15 cellular contexts compared by ENCODE assay signal in genomic region chr17:8465381-8466158, GRCh38. TPM values are rescaled to one million over a fixed set of nuclear protein-coding genes. Genes with fewer than 3 reads are reported as not detected.
A peak's percentile ranks its signal among the peaks of the same experiment; 100 is the strongest.
DNase-seq lines count a peak whose midpoint lies in the region; ATAC-seq and TF ChIP-seq lines count a peak whose summit lies in the region.
"Had no signal": no experiment of that assay in that cellular context is flagged by ENCODE, and none has a peak within 500 bp of the region (broad histone marks: within the 10 kb centered on the region; RNA-seq: fewer than 3 reads in every experiment).

No MANE protein-coding gene starts in this region.

- H3K4me2 ChIP-seq in H9 (ENCODE audit: insufficient read depth, insufficient read length, low read length), result no peak overlapping the region

- no CpG with 5 or more reads among the region's 18 CpGs for WGBS in H9 (ENCODE audit: extremely low coverage, insufficient read length, low lambda C conversion rate)
- WGBS in esophagus, 2 donors, result 41 to 59% methylated on average over 18 of the region's 18 CpGs

- H4K8ac ChIP-seq in H9 (replicated peaks; ENCODE audit: insufficient read length, low read depth, low read length), result no peak overlapping the region

- H3K27ac Mint-ChIP-seq in H9, result peak overlapping the region in 2 of 3 experiments; percentile 31 to 37; a peak in 4 of 7 replicates
- H3K27ac Mint-ChIP-seq in osteocyte (ENCODE audit: unreplicated experiment), result peak overlapping the region; percentile 52
- H3K27ac Mint-ChIP-seq in activated CD8-positive, alpha-beta T cell treated with anti-CD3 and anti-CD28 coated beads, Interleukin-2, amount 10 ng/mL, durations not matched to agents 7 days and 5 days, result no peak overlapping the region
- H3K27ac Mint-ChIP-seq: stimulated activated naive CD8-positive, alpha-beta T cell treated with anti-CD3 and anti-CD28 coated beads, Interleukin-15, Interleukin-2, amounts not matched to agents 100 ng/mL and 50 ng/mL, for 24 hours had no signal

- H3K9ac ChIP-seq in H9 (ENCODE audit: extremely low read depth, insufficient read length, low read length), result no peak overlapping the region

- H2BK12ac ChIP-seq in H9 (ENCODE audit: insufficient read length, low read depth, low read length), result no peak overlapping the region

- H3K27ac ChIP-seq in H9 (ENCODE audit: insufficient read length, low read depth, low read length), result no peak overlapping the region
- H3K27ac ChIP-seq in RWPE1, result peak overlapping the region; percentile 79
- H3K27ac ChIP-seq in esophagus (ENCODE audit: low read depth in 2 of 2, low read length in 1 of 2), result peak overlapping the region; percentile 45 to 60

- H2BK120ac ChIP-seq in H9 (ENCODE audit: low read depth, low read length, poor library complexity, severe bottlenecking), result no peak overlapping the region

- no peaks in the 10 kb centered on the region for H3K23me2 ChIP-seq in H9 (ENCODE audit: insufficient read length, low read depth, low read length, poor library complexity, severe bottlenecking)

- H3K56ac ChIP-seq in H9 (ENCODE audit: insufficient read length, low read depth, low read length), result no peak overlapping the region

- no peak overlapping the region for H3K4ac ChIP-seq in H9 (ENCODE audit: low read depth, low read length)

- no peaks in the 10 kb centered on the region for H3K27me3 ChIP-seq in H9 (ENCODE audit: insufficient read depth, low read length)
- H3K27me3 ChIP-seq in esophagus (ENCODE audit: control insufficient read depth in 1 of 2, insufficient read depth in 2 of 2, low read length in 2 of 2), result no peaks in the 10 kb centered on the region

- no peak overlapping the region for H4K5ac ChIP-seq in H9 (ENCODE audit: insufficient read length, low read depth, low read length)

- no peaks in the 10 kb centered on the region for H3K27me3 Mint-ChIP-seq in H9 (ENCODE audit: low read depth)
- H3K27me3 Mint-ChIP-seq in osteocyte (ENCODE audit: unreplicated experiment), result no peaks in the 10 kb centered on the region
- no peaks in the 10 kb centered on the region for H3K27me3 Mint-ChIP-seq in activated CD8-positive, alpha-beta T cell treated with anti-CD3 and anti-CD28 coated beads, Interleukin-2, amount 10 ng/mL, durations not matched to agents 7 days and 5 days (ENCODE audit: low read depth)
- H3K27me3 Mint-ChIP-seq: stimulated activated naive CD8-positive, alpha-beta T cell treated with anti-CD3 and anti-CD28 coated beads, Interleukin-15, Interleukin-2, amounts not matched to agents 100 ng/mL and 50 ng/mL, for 24 hours had no signal

- no peaks in the 10 kb centered on the region for H3K79me2 ChIP-seq in H9 (ENCODE audit: insufficient read depth, low read length)

- no peaks in the 10 kb centered on the region for H4K20me1 ChIP-seq in H9 (ENCODE audit: control insufficient read depth, insufficient read depth, insufficient read length)

- DNase-seq in H9, result no peak
- DNase-seq in RWPE1 (ENCODE audit: low spot score), result peak; percentile 32
- no peak for DNase-seq in osteocyte (ENCODE audit: extremely low spot score, unreplicated experiment)
- DNase-seq in SIG-M5 (lab: John Stamatoyannopoulos, UW), result no peak
- no peak for DNase-seq in activated CD8-positive, alpha-beta T cell treated with anti-CD3 and anti-CD28 coated beads, Interleukin-2, amount 10 ng/mL, durations not matched to agents 7 days and 5 days
- DNase-seq in NCI-H2227 treated with DMSO at 0.1 percent for 48 hours (lab: John Stamatoyannopoulos, UW), result no peak
- no peak for DNase-seq in iPS-NIHi11 (ENCODE audit: low spot score)
- DNase-seq: activated CD4-positive, alpha-beta T cell treated with anti-CD3 and anti-CD28 coated beads for 48 hours; C1 segment of cervical spinal cord; foreskin melanocyte; NCI-H226; occipital lobe; SHP77 treated with DMSO at 0.1 percent for 48 hours had no signal

- no peak overlapping the region for H2BK15ac ChIP-seq in H9 (ENCODE audit: low read depth, low read length)

- peaks cover 16 to 32% of the 10 kb centered on the region in 2 donors for H3K36me3 ChIP-seq in esophagus (ENCODE audit: control insufficient read depth in 2 of 2, insufficient read depth in 2 of 2, low read length in 1 of 2)

- H2BK5ac ChIP-seq in H9 (ENCODE audit: insufficient read length, low read length), result no peak overlapping the region

- no peak overlapping the region for H3K4me3 Mint-ChIP-seq in H9
- H3K4me3 Mint-ChIP-seq in osteocyte (ENCODE audit: unreplicated experiment), result no peak overlapping the region
- no peak overlapping the region for H3K4me3 Mint-ChIP-seq in activated CD8-positive, alpha-beta T cell treated with anti-CD3 and anti-CD28 coated beads, Interleukin-2, amount 10 ng/mL, durations not matched to agents 7 days and 5 days
- H3K4me3 Mint-ChIP-seq: stimulated activated naive CD8-positive, alpha-beta T cell treated with anti-CD3 and anti-CD28 coated beads, Interleukin-15, Interleukin-2, amounts not matched to agents 100 ng/mL and 50 ng/mL, for 24 hours had no signal

- no peak overlapping the region for H2BK20ac ChIP-seq in H9 (ENCODE audit: low read depth, low read length, poor library complexity, severe bottlenecking)

- H3K18ac ChIP-seq in H9 (ENCODE audit: insufficient read length, low read depth, low read length), result no peak overlapping the region

- no peak for ATAC-seq in activated CD8-positive, alpha-beta T cell treated with anti-CD3 and anti-CD28 coated beads, Interleukin-2, amount 10 ng/mL, durations not matched to agents 7 days and 5 days

- H3T11ph ChIP-seq in H9 (ENCODE audit: low read length), result no peak overlapping the region

- H3K14ac ChIP-seq in H9 (ENCODE audit: insufficient read depth, low read length), result no peak overlapping the region; the same call in 1 of the 2 replicates

- H2AK5ac ChIP-seq in H9 (ENCODE audit: insufficient read length, low read length), result no peak overlapping the region

- H3K9me3 Mint-ChIP-seq in H9, result no peaks in the 10 kb centered on the region
- no peaks in the 10 kb centered on the region for H3K9me3 Mint-ChIP-seq in osteocyte (ENCODE audit: unreplicated experiment)
- no peaks in the 10 kb centered on the region for H3K9me3 Mint-ChIP-seq in activated CD8-positive, alpha-beta T cell treated with anti-CD3 and anti-CD28 coated beads, Interleukin-2, amount 10 ng/mL, durations not matched to agents 7 days and 5 days (ENCODE audit: insufficient read depth)
- H3K9me3 Mint-ChIP-seq: stimulated activated naive CD8-positive, alpha-beta T cell treated with anti-CD3 and anti-CD28 coated beads, Interleukin-15, Interleukin-2, amounts not matched to agents 100 ng/mL and 50 ng/mL, for 24 hours had no signal

- peaks cover 2 to 44% (median 27%) of the 10 kb centered on the region in 3 experiments; a peak in 6 of 7 replicates for H3K36me3 Mint-ChIP-seq in H9 (ENCODE audit: insufficient read depth in 1 of 3, low read depth in 3 of 3)
- peaks cover 33% of the 10 kb centered on the region for H3K36me3 Mint-ChIP-seq in osteocyte (ENCODE audit: unreplicated experiment)
- H3K36me3 Mint-ChIP-seq in activated CD8-positive, alpha-beta T cell treated with anti-CD3 and anti-CD28 coated beads, Interleukin-2, amount 10 ng/mL, durations not matched to agents 7 days and 5 days (ENCODE audit: low read depth), result peaks cover 29% of the 10 kb centered on the region

- H3K4me3 ChIP-seq in esophagus (ENCODE audit: low read depth in 1 of 2, low read length in 2 of 2), result no peak overlapping the region

- H4K91ac ChIP-seq in H9 (ENCODE audit: insufficient read length, low read depth, low read length), result no peak overlapping the region

- H3K79me1 ChIP-seq in H9 (ENCODE audit: insufficient read depth, low read depth, low read length, poor library complexity, severe bottlenecking), result no peaks in the 10 kb centered on the region

- no peak overlapping the region for H2AFZ ChIP-seq in H9 (ENCODE audit: low read length)

- peaks cover 5 to 8% of the 10 kb centered on the region in 2 experiments; a peak in 3 of 4 replicates for H3K4me1 Mint-ChIP-seq in H9
- peaks cover 18% of the 10 kb centered on the region for H3K4me1 Mint-ChIP-seq in osteocyte (ENCODE audit: unreplicated experiment)
- H3K4me1 Mint-ChIP-seq in activated CD8-positive, alpha-beta T cell treated with anti-CD3 and anti-CD28 coated beads, Interleukin-2, amount 10 ng/mL, durations not matched to agents 7 days and 5 days (ENCODE audit: low read depth), result no peaks in the 10 kb centered on the region

- H3K4me1 ChIP-seq in H9 (ENCODE audit: insufficient read depth, low read length) (no peaks in the 10 kb centered on the region), esophagus (ENCODE audit: control insufficient read depth in 2 of 2, insufficient read depth in 2 of 2, low read length in 1 of 2) (peaks cover 7 to 8% of the 10 kb centered on the region in 2 donors)

- CTCF ChIA-PET in RWPE1 (lab: Yijun Ruan, JAX), result interaction anchor here (0.5 kb wide), 1 partner anchor 45 kb away, joined by 3 read pairs; no protein-coding TSS in a partner anchor
- CTCF ChIA-PET in activated CD8-positive, alpha-beta T cell treated with anti-CD3 and anti-CD28 coated beads, Interleukin-2, amount 10 ng/mL, durations not matched to agents 7 days and 5 days (lab: Charles Lee), result no interaction called here

- no peaks in the 10 kb centered on the region for H3K9me3 ChIP-seq in H9 (ENCODE audit: control insufficient read depth, low read depth, low read length)
- H3K9me3 ChIP-seq in esophagus (ENCODE audit: control insufficient read depth in 2 of 2, insufficient read depth in 1 of 2, low read depth in 1 of 2, low read length in 1 of 2), result no peaks in the 10 kb centered on the region

- no peak overlapping the region for H3K23ac ChIP-seq in H9 (ENCODE audit: insufficient read length, low read depth, low read length)

- no peak for TF ChIP-seq CTCF in H9 (conservative IDR thresholded peaks at IDR 0.05)
- no peak for TF ChIP-seq CTCF in RWPE1 (conservative IDR thresholded peaks at IDR 0.05; ENCODE audit: low read depth)
- no peak for TF ChIP-seq CTCF in osteocyte (IDR thresholded peaks at IDR 0.05)

- POLR2A ChIA-PET in RWPE1 (lab: Yijun Ruan, JAX; ENCODE audit: low non-redundant PET), result no interaction called here
- POLR2A ChIA-PET in activated CD8-positive, alpha-beta T cell treated with anti-CD3 and anti-CD28 coated beads, Interleukin-2, amount 10 ng/mL, durations not matched to agents 7 days and 5 days (lab: Charles Lee), result interaction anchor here (0.6 kb wide), 1 partner anchor 273 kb away, joined by 3 read pairs; no protein-coding TSS in a partner anchor

RNA-seq across cellular contexts. Expression of gene NDEL1, which starts 29.9 kb away (rescaled TPM):
- total RNA-seq in H9 (2021) (32.9 and 38.4 TPM in 2 replicates), osteocyte (68.2 and 74.2 TPM in 2 replicates)
- polyA plus RNA-seq in esophagus, result 10 to 100 TPM; 34.7 to 46.5 TPM
- total RNA-seq in activated CD8-positive, alpha-beta T cell treated with anti-CD3 and anti-CD28 coated beads, Interleukin-2, amount 10 ng/mL, durations not matched to agents 7 days and 5 days, result 10 to 100 TPM; 48.1 to 52.5 TPM
